Comparison of ENCODE assay signal across 1 cellular context in genomic region chr17:58391302-58391984, GRCh38.
TF ChIP-seq lines count a peak whose summit lies in the region.

No MANE protein-coding gene starts in this region.

TF ChIP-seq in HepG2, 621 proteins besides CTCF, POLR2A, EP300 and RAD21 (continued from another document and continues in another):
- TF ChIP-seq, protein P1, sequence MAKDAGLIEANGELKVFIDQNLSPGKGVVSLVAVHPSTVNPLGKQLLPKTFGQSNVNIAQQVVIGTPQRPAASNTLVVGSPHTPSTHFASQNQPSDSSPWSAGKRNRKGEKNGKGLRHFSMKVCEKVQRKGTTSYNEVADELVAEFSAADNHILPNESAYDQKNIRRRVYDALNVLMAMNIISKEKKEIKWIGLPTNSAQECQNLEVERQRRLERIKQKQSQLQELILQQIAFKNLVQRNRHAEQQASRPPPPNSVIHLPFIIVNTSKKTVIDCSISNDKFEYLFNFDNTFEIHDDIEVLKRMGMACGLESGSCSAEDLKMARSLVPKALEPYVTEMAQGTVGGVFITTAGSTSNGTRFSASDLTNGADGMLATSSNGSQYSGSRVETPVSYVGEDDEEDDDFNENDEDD (CRISPR knock-in tag; IDR thresholded peaks at IDR 0.05; ENCODE audit: borderline replicate concordance), result no peak
- TF ChIP-seq ZNF703 (CRISPR knock-in tag; IDR thresholded peaks at IDR 0.05; ENCODE audit: borderline replicate concordance) (peak; percentile 99), TBX2 (CRISPR knock-in tag; IDR thresholded peaks at IDR 0.05; ENCODE audit: borderline replicate concordance) (peak; percentile 100), HNF4A (CRISPR knock-in tag; IDR thresholded peaks at IDR 0.05) (peak; percentile 93), ZNF3 (CRISPR knock-in tag; IDR thresholded peaks at IDR 0.05) (peak; percentile 77), FOXM1 (CRISPR knock-in tag; IDR thresholded peaks at IDR 0.05) (no peak), ZNF317 (CRISPR knock-in tag; IDR thresholded peaks at IDR 0.05) (peak; percentile 95), SP2 (CRISPR knock-in tag; IDR thresholded peaks at IDR 0.05) (no peak), ZSCAN12 (CRISPR knock-in tag; IDR thresholded peaks at IDR 0.05) (peak; percentile 80; the same call in 1 of the 2 replicates), FOXP1 (IDR thresholded peaks at IDR 0.05) (peak; percentile 95), FOXP1 (CRISPR knock-in tag; IDR thresholded peaks at IDR 0.05) (peak; percentile 98), HBP1 (CRISPR knock-in tag; IDR thresholded peaks at IDR 0.05; ENCODE audit: low read depth) (peak; percentile 93), FOXC1 (CRISPR knock-in tag; IDR thresholded peaks at IDR 0.05; ENCODE audit: borderline replicate concordance) (peak; percentile 85; the same call in 1 of the 2 replicates), NR2F2 (IDR thresholded peaks at IDR 0.05; ENCODE audit: borderline replicate concordance, low read depth) (peak; percentile 96), ATF7 (IDR thresholded peaks at IDR 0.05) (no peak), ATF7 (CRISPR knock-in tag; IDR thresholded peaks at IDR 0.05) (peak; percentile 96), ZBTB3 (CRISPR knock-in tag; IDR thresholded peaks at IDR 0.05; ENCODE audit: borderline replicate concordance, low read depth) (peak; percentile 93), PAF1 (CRISPR knock-in tag; IDR thresholded peaks at IDR 0.05) (0 out of 2 replicates have a peak, but pooled peaks have one; percentile 72), CREBL2 (CRISPR knock-in tag; IDR thresholded peaks at IDR 0.05; ENCODE audit: borderline replicate concordance) (no peak; the same call in 1 of the 2 replicates), ISL2 (CRISPR knock-in tag; IDR thresholded peaks at IDR 0.05) (peak; percentile 100), SRSF1 (optimal IDR thresholded peaks at IDR 0.05; ENCODE audit: low read depth, low read length) (no peak), CENPX (CRISPR knock-in tag; IDR thresholded peaks at IDR 0.05) (no peak), ZNF296 (CRISPR knock-in tag; conservative IDR thresholded peaks at IDR 0.05) (no peak), SMYD3 (CRISPR knock-in tag; IDR thresholded peaks at IDR 0.05) (no peak), ZNF563 (CRISPR knock-in tag; IDR thresholded peaks at IDR 0.05) (no peak; the same call in 1 of the 2 replicates), ATM (IDR thresholded peaks at IDR 0.05; ENCODE audit: borderline replicate concordance) (no peak), NFE2 (CRISPR knock-in tag; IDR thresholded peaks at IDR 0.05) (no peak), TEAD3 (CRISPR knock-in tag; optimal IDR thresholded peaks at IDR 0.05; ENCODE audit: borderline replicate concordance) (peak; percentile 97), REXO4 (CRISPR knock-in tag; IDR thresholded peaks at IDR 0.05; ENCODE audit: borderline replicate concordance) (no peak), ZNF747 (CRISPR knock-in tag; IDR thresholded peaks at IDR 0.05; ENCODE audit: borderline replicate concordance) (peak; percentile 100), ZNF20 (CRISPR knock-in tag; IDR thresholded peaks at IDR 0.05) (no peak), FOSL1 (CRISPR knock-in tag; IDR thresholded peaks at IDR 0.05; ENCODE audit: borderline replicate concordance) (peak; percentile 81; the same call in 1 of the 2 replicates), PITX1 (CRISPR knock-in tag; IDR thresholded peaks at IDR 0.05) (peak; percentile 99), ZNF761 (CRISPR knock-in tag; conservative IDR thresholded peaks at IDR 0.05) (peak; percentile 91), TOE1 (CRISPR knock-in tag; IDR thresholded peaks at IDR 0.05) (0 out of 2 replicates have a peak, but pooled peaks have one; percentile 58), GLMP (CRISPR knock-in tag; IDR thresholded peaks at IDR 0.05; ENCODE audit: borderline replicate concordance) (no peak), POLR2G (IDR thresholded peaks at IDR 0.05; ENCODE audit: low read depth, low read length) (peak; percentile 98), ZNF7 (CRISPR knock-in tag; IDR thresholded peaks at IDR 0.05) (peak; percentile 18; the same call in 1 of the 2 replicates), ELF1 (CRISPR knock-in tag; IDR thresholded peaks at IDR 0.05) (peak; percentile 70), GTF3A (CRISPR knock-in tag; conservative IDR thresholded peaks at IDR 0.05) (peak; percentile 97), CHD4 (IDR thresholded peaks at IDR 0.05; ENCODE audit: borderline replicate concordance, low read length) (no peak), MBNL3 (CRISPR knock-in tag; conservative IDR thresholded peaks at IDR 0.05) (no peak)
- TF ChIP-seq, protein P2, sequence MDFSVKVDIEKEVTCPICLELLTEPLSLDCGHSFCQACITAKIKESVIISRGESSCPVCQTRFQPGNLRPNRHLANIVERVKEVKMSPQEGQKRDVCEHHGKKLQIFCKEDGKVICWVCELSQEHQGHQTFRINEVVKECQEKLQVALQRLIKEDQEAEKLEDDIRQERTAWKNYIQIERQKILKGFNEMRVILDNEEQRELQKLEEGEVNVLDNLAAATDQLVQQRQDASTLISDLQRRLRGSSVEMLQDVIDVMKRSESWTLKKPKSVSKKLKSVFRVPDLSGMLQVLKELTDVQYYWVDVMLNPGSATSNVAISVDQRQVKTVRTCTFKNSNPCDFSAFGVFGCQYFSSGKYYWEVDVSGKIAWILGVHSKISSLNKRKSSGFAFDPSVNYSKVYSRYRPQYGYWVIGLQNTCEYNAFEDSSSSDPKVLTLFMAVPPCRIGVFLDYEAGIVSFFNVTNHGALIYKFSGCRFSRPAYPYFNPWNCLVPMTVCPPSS (IDR thresholded peaks at IDR 0.05), result no peak
- TF ChIP-seq, protein P3, sequence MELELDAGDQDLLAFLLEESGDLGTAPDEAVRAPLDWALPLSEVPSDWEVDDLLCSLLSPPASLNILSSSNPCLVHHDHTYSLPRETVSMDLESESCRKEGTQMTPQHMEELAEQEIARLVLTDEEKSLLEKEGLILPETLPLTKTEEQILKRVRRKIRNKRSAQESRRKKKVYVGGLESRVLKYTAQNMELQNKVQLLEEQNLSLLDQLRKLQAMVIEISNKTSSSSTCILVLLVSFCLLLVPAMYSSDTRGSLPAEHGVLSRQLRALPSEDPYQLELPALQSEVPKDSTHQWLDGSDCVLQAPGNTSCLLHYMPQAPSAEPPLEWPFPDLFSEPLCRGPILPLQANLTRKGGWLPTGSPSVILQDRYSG (CRISPR knock-in tag; IDR thresholded peaks at IDR 0.05), result no peak; the same call in 1 of the 2 replicates
- TF ChIP-seq, protein P4, sequence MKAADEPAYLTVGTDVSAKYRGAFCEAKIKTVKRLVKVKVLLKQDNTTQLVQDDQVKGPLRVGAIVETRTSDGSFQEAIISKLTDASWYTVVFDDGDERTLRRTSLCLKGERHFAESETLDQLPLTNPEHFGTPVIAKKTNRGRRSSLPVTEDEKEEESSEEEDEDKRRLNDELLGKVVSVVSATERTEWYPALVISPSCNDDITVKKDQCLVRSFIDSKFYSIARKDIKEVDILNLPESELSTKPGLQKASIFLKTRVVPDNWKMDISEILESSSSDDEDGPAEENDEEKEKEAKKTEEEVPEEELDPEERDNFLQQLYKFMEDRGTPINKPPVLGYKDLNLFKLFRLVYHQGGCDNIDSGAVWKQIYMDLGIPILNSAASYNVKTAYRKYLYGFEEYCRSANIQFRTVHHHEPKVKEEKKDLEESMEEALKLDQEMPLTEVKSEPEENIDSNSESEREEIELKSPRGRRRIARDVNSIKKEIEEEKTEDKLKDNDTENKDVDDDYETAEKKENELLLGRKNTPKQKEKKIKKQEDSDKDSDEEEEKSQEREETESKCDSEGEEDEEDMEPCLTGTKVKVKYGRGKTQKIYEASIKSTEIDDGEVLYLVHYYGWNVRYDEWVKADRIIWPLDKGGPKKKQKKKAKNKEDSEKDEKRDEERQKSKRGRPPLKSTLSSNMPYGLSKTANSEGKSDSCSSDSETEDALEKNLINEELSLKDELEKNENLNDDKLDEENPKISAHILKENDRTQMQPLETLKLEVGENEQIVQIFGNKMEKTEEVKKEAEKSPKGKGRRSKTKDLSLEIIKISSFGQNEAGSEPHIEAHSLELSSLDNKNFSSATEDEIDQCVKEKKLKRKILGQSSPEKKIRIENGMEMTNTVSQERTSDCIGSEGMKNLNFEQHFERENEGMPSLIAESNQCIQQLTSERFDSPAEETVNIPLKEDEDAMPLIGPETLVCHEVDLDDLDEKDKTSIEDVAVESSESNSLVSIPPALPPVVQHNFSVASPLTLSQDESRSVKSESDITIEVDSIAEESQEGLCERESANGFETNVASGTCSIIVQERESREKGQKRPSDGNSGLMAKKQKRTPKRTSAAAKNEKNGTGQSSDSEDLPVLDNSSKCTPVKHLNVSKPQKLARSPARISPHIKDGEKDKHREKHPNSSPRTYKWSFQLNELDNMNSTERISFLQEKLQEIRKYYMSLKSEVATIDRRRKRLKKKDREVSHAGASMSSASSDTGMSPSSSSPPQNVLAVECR (CRISPR knock-in tag; IDR thresholded peaks at IDR 0.05; ENCODE audit: borderline replicate concordance), result peak; percentile 90; the same call in 1 of the 2 replicates
- TF ChIP-seq, protein P5, sequence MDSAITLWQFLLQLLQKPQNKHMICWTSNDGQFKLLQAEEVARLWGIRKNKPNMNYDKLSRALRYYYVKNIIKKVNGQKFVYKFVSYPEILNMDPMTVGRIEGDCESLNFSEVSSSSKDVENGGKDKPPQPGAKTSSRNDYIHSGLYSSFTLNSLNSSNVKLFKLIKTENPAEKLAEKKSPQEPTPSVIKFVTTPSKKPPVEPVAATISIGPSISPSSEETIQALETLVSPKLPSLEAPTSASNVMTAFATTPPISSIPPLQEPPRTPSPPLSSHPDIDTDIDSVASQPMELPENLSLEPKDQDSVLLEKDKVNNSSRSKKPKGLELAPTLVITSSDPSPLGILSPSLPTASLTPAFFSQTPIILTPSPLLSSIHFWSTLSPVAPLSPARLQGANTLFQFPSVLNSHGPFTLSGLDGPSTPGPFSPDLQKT (CRISPR knock-in tag; IDR thresholded peaks at IDR 0.05; ENCODE audit: borderline replicate concordance), result no peak
- TF ChIP-seq, protein P6, sequence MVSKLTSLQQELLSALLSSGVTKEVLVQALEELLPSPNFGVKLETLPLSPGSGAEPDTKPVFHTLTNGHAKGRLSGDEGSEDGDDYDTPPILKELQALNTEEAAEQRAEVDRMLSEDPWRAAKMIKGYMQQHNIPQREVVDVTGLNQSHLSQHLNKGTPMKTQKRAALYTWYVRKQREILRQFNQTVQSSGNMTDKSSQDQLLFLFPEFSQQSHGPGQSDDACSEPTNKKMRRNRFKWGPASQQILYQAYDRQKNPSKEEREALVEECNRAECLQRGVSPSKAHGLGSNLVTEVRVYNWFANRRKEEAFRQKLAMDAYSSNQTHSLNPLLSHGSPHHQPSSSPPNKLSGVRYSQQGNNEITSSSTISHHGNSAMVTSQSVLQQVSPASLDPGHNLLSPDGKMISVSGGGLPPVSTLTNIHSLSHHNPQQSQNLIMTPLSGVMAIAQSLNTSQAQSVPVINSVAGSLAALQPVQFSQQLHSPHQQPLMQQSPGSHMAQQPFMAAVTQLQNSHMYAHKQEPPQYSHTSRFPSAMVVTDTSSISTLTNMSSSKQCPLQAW (CRISPR knock-in tag; IDR thresholded peaks at IDR 0.05), result peak; percentile 100
- TF ChIP-seq, protein P7, sequence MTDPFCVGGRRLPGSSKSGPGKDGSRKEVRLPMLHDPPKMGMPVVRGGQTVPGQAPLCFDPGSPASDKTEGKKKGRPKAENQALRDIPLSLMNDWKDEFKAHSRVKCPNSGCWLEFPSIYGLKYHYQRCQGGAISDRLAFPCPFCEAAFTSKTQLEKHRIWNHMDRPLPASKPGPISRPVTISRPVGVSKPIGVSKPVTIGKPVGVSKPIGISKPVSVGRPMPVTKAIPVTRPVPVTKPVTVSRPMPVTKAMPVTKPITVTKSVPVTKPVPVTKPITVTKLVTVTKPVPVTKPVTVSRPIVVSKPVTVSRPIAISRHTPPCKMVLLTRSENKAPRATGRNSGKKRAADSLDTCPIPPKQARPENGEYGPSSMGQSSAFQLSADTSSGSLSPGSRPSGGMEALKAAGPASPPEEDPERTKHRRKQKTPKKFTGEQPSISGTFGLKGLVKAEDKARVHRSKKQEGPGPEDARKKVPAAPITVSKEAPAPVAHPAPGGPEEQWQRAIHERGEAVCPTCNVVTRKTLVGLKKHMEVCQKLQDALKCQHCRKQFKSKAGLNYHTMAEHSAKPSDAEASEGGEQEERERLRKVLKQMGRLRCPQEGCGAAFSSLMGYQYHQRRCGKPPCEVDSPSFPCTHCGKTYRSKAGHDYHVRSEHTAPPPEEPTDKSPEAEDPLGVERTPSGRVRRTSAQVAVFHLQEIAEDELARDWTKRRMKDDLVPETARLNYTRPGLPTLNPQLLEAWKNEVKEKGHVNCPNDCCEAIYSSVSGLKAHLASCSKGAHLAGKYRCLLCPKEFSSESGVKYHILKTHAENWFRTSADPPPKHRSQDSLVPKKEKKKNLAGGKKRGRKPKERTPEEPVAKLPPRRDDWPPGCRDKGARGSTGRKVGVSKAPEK (CRISPR knock-in tag; IDR thresholded peaks at IDR 0.05; ENCODE audit: borderline replicate concordance), result peak; percentile 46; the same call in 1 of the 2 replicates
- TF ChIP-seq, protein P8, sequence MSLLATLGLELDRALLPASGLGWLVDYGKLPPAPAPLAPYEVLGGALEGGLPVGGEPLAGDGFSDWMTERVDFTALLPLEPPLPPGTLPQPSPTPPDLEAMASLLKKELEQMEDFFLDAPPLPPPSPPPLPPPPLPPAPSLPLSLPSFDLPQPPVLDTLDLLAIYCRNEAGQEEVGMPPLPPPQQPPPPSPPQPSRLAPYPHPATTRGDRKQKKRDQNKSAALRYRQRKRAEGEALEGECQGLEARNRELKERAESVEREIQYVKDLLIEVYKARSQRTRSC (CRISPR knock-in tag; IDR thresholded peaks at IDR 0.05; ENCODE audit: low read depth), result 0 out of 2 replicates have a peak, but pooled peaks have one; percentile 56
